In genomic region chr3:132230156-132231000, GRCh38 we compare ENCODE assay signal across 29 cellular contexts.
"Had no signal": no experiment of that assay in that cellular context is flagged by ENCODE, and none has a peak within 500 bp of the region (broad histone marks: within the 10 kb centered on the region; RNA-seq: fewer than 3 reads in every experiment).

No MANE protein-coding gene starts in this region.

- H3K36me3 ChIP-seq: ascending aorta, breast epithelium, cardiac muscle cell, colonic mucosa, gastrocnemius medialis had no signal

- H3K9me3 Mint-ChIP-seq: activated CD4-positive, alpha-beta memory T cell treated with anti-CD3 and anti-CD28 coated beads, Interleukin-2, amount 10 ng/mL, durations not matched to agents 7 days and 5 days; activated CD4-positive, alpha-beta T cell treated with anti-CD3 and anti-CD28 coated beads, Interleukin-2, amount 10 ng/mL, durations not matched to agents 7 days and 5 days; activated naive CD4-positive, alpha-beta T cell treated with anti-CD3 and anti-CD28 coated beads, Interleukin-2, amount 10 ng/mL, durations not matched to agents 7 days and 5 days; activated naive CD4-positive, alpha-beta T cell treated with anti-CD3 and anti-CD28 coated beads, Interleukin-2, amount 50 U/mL, for 72 hours; activated naive CD8-positive, alpha-beta T cell treated with anti-CD3 and anti-CD28 coated beads, Interleukin-2, amount 10 ng/mL, durations not matched to agents 7 days and 5 days; activated T-cell treated with anti-CD3 and anti-CD28 coated beads, Interleukin-2, amount 50 U/mL, for 24 hours; activated T-cell treated with anti-CD3 and anti-CD28 coated beads, Interleukin-2, amount 50 U/mL, for 72 hours; brain; endodermal cell; WTC11 had no signal

- H3K4me1 Mint-ChIP-seq: activated CD4-positive, alpha-beta memory T cell treated with anti-CD3 and anti-CD28 coated beads, Interleukin-2, amount 10 ng/mL, durations not matched to agents 7 days and 5 days; activated CD4-positive, alpha-beta T cell treated with anti-CD3 and anti-CD28 coated beads, Interleukin-2, amount 10 ng/mL, durations not matched to agents 7 days and 5 days; activated naive CD4-positive, alpha-beta T cell treated with anti-CD3 and anti-CD28 coated beads, Interleukin-2, amount 10 ng/mL, durations not matched to agents 7 days and 5 days; activated naive CD8-positive, alpha-beta T cell treated with anti-CD3 and anti-CD28 coated beads, Interleukin-2, amount 10 ng/mL, durations not matched to agents 7 days and 5 days had no signal

- H3K4me1 ChIP-seq: ascending aorta, breast epithelium, colonic mucosa, foreskin keratinocyte had no signal

- H3K4me3 Mint-ChIP-seq: activated CD4-positive, alpha-beta memory T cell treated with anti-CD3 and anti-CD28 coated beads, Interleukin-2, amount 10 ng/mL, durations not matched to agents 7 days and 5 days; activated CD4-positive, alpha-beta T cell treated with anti-CD3 and anti-CD28 coated beads, Interleukin-2, amount 10 ng/mL, durations not matched to agents 7 days and 5 days; activated naive CD4-positive, alpha-beta T cell treated with anti-CD3 and anti-CD28 coated beads, Interleukin-2, amount 10 ng/mL, durations not matched to agents 7 days and 5 days; activated naive CD8-positive, alpha-beta T cell treated with anti-CD3 and anti-CD28 coated beads, Interleukin-2, amount 10 ng/mL, durations not matched to agents 7 days and 5 days; activated T-cell treated with anti-CD3 and anti-CD28 coated beads, Interleukin-2, amount 50 U/mL, for 24 hours; activated T-cell treated with anti-CD3 and anti-CD28 coated beads, Interleukin-2, amount 50 U/mL, for 72 hours; brain; endodermal cell; WTC11 had no signal

- H3K36me3 Mint-ChIP-seq: activated naive CD4-positive, alpha-beta T cell treated with anti-CD3 and anti-CD28 coated beads, Interleukin-2, amount 10 ng/mL, durations not matched to agents 7 days and 5 days; activated naive CD4-positive, alpha-beta T cell treated with anti-CD3 and anti-CD28 coated beads, Interleukin-2, amount 50 U/mL, for 72 hours; activated naive CD8-positive, alpha-beta T cell treated with anti-CD3 and anti-CD28 coated beads, Interleukin-2, amount 10 ng/mL, durations not matched to agents 7 days and 5 days; brain; WTC11 had no signal

- DNase-seq: activated CD4-positive, alpha-beta memory T cell treated with anti-CD3 and anti-CD28 coated beads, Interleukin-2, amount 10 ng/mL, durations not matched to agents 7 days and 5 days; activated CD4-positive, alpha-beta T cell treated with anti-CD3 and anti-CD28 coated beads for 1 hour; activated CD4-positive, alpha-beta T cell treated with anti-CD3 and anti-CD28 coated beads for 4 hours; activated CD4-positive, alpha-beta T cell treated with anti-CD3 and anti-CD28 coated beads, Interleukin-2, amount 10 ng/mL, durations not matched to agents 7 days and 5 days; activated CD4-positive, alpha-beta T cell treated with anti-CD3 and anti-CD28 coated beads, Interleukin-2, amount 50 U/mL, for 4 hours; activated CD8-positive, alpha-beta memory T cell treated with anti-CD3 and anti-CD28 coated beads, Interleukin-2, amount 50 U/mL, for 48 hours; activated gamma-delta T cell; activated naive CD4-positive, alpha-beta T cell; activated naive CD4-positive, alpha-beta T cell treated with anti-CD3 and anti-CD28 coated beads, Interleukin-2, amount 10 ng/mL, durations not matched to agents 7 days and 5 days; activated naive CD8-positive, alpha-beta T cell treated with anti-CD3 and anti-CD28 coated beads, Interleukin-2, amount 10 ng/mL, durations not matched to agents 7 days and 5 days; activated T-cell treated with anti-CD3 and anti-CD28 coated beads for 4 hours; activated T-cell treated with anti-CD3 and anti-CD28 coated beads, Interleukin-2, amount 50 U/mL, for 24 hours; activated T-cell treated with anti-CD3 and anti-CD28 coated beads, Interleukin-2, amount 50 U/mL, for 72 hours; central memory CD4-positive, alpha-beta T cell; cerebellar nuclear complex; colonic mucosa; effector memory CD4-positive, alpha-beta T cell; endodermal cell; foreskin keratinocyte; gastrocnemius medialis; glutamatergic neuron; T-helper 2 cell had no signal

- H3K27me3 Mint-ChIP-seq: activated naive CD4-positive, alpha-beta T cell treated with anti-CD3 and anti-CD28 coated beads, Interleukin-2, amount 10 ng/mL, durations not matched to agents 7 days and 5 days; brain had no signal

- H3K27me3 ChIP-seq: ascending aorta, breast epithelium, cardiac muscle cell, colonic mucosa, foreskin keratinocyte, gastrocnemius medialis had no signal

- H3K4me3 ChIP-seq: ascending aorta, breast epithelium, cardiac muscle cell, colonic mucosa, gastrocnemius medialis had no signal

- H3K27ac Mint-ChIP-seq: activated CD4-positive, alpha-beta memory T cell treated with anti-CD3 and anti-CD28 coated beads, Interleukin-2, amount 10 ng/mL, durations not matched to agents 7 days and 5 days; activated CD4-positive, alpha-beta T cell treated with anti-CD3 and anti-CD28 coated beads, Interleukin-2, amount 10 ng/mL, durations not matched to agents 7 days and 5 days; activated naive CD4-positive, alpha-beta T cell treated with anti-CD3 and anti-CD28 coated beads, Interleukin-2, amount 10 ng/mL, durations not matched to agents 7 days and 5 days; activated naive CD4-positive, alpha-beta T cell treated with anti-CD3 and anti-CD28 coated beads, Interleukin-2, amount 50 U/mL, for 72 hours; activated naive CD8-positive, alpha-beta T cell treated with anti-CD3 and anti-CD28 coated beads, Interleukin-2, amount 10 ng/mL, durations not matched to agents 7 days and 5 days; activated T-cell treated with anti-CD3 and anti-CD28 coated beads, Interleukin-2, amount 50 U/mL, for 24 hours; activated T-cell treated with anti-CD3 and anti-CD28 coated beads, Interleukin-2, amount 50 U/mL, for 72 hours; brain; endodermal cell; WTC11 had no signal

- H3K27ac ChIP-seq: breast epithelium, cardiac muscle cell, colonic mucosa, foreskin keratinocyte, gastrocnemius medialis had no signal

- H3K9me3 ChIP-seq: ascending aorta, breast epithelium, colonic mucosa, gastrocnemius medialis had no signal

- ATAC-seq: activated naive CD4-positive, alpha-beta T cell treated with anti-CD3 and anti-CD28 coated beads, Interleukin-2, amount 50 U/mL, for 72 hours; activated T-cell treated with anti-CD3 and anti-CD28 coated beads, Interleukin-2, amount 50 U/mL, for 72 hours; esophagus mucosa; foreskin keratinocyte; gastrocnemius medialis; WTC11 had no signal
